Comparison of ENCODE assay signal across 15 cellular contexts in genomic region chr12:62536546-62536945, GRCh38.
DNase-seq lines count a peak whose midpoint lies in the region; ATAC-seq and TF ChIP-seq lines count a peak whose summit lies in the region.
"Had no signal": no experiment of that assay in that cellular context is flagged by ENCODE, and none has a peak within 500 bp of the region (broad histone marks: within the 10 kb centered on the region; RNA-seq: fewer than 3 reads in every experiment).

No MANE protein-coding gene starts in this region.

- DNase-seq in IMR-90: no peak
- no peak for DNase-seq in chondrocyte (ENCODE audit: low spot score)
- no peak for DNase-seq in right lobe of liver
- no peak for DNase-seq in DMS153 treated with DMSO at 0.1 percent for 48 hours (lab: John Stamatoyannopoulos, UW; ENCODE audit: unreplicated experiment)
- no peak for DNase-seq in activated T-cell treated with anti-CD3 and anti-CD28 coated beads, Interleukin-2, amount 50 U/mL, for 1 hour
- no peak for DNase-seq in effector memory CD8-positive, alpha-beta T cell
- DNase-seq: ACHN; BE2C; C1 segment of cervical spinal cord; Caco-2; CD4-positive, alpha-beta T cell; DMS153; DMS79 treated with DMSO at 0.1 percent for 48 hours; GM23248 had no signal

- no peak overlapping the region for H3K18ac ChIP-seq in IMR-90 (ENCODE audit: low read depth, low read length)

- H3K9me3 ChIP-seq in IMR-90 (ENCODE audit: control insufficient read depth, insufficient read depth, low read length) (no peaks in the 10 kb centered on the region), right lobe of liver (no peaks in the 10 kb centered on the region)
- H3K9me3 ChIP-seq: BE2C, Caco-2, HAP-1 had no signal

- no peaks in the 10 kb centered on the region for H3K27me3 Mint-ChIP-seq in chondrocyte (ENCODE audit: low read depth)
- H3K27me3 Mint-ChIP-seq in effector memory CD8-positive, alpha-beta T cell: no peaks in the 10 kb centered on the region
- H3K27me3 Mint-ChIP-seq: CD4-positive, alpha-beta T cell had no signal

- peaks cover 15% of the 10 kb centered on the region for H3K36me3 Mint-ChIP-seq in chondrocyte (ENCODE audit: low read depth)
- H3K36me3 Mint-ChIP-seq in effector memory CD8-positive, alpha-beta T cell (ENCODE audit: insufficient read depth): peaks cover 61% of the 10 kb centered on the region

- in situ Hi-C loops in IMR-90 (cut with MboI; ENCODE audit: low sequenced_read_pairs): no loop called here

- no peaks in the 10 kb centered on the region for H3K9me3 Mint-ChIP-seq in chondrocyte (ENCODE audit: low read depth)
- no peaks in the 10 kb centered on the region for H3K9me3 Mint-ChIP-seq in effector memory CD8-positive, alpha-beta T cell
- H3K9me3 Mint-ChIP-seq: CD4-positive, alpha-beta T cell had no signal

- dilution Hi-C loops in IMR-90 (cut with HindIII; ENCODE audit: low sequenced_read_pairs, unreplicated experiment): no loop called here

- no peak overlapping the region for H2AK9ac ChIP-seq in IMR-90 (replicated peaks; ENCODE audit: low read depth, low read length, poor library complexity)

- H3K27ac ChIP-seq in IMR-90 (ENCODE audit: insufficient read depth, low read length) (peak overlapping the region; percentile 8; the same call in 1 of the 2 replicates), right lobe of liver (peak overlapping the region in 2 of 3 donors; percentile 17 to 47)
- H3K27ac ChIP-seq: GM23248 had no signal

- no peak overlapping the region for H2AFZ ChIP-seq in IMR-90 (replicated peaks; ENCODE audit: low read length, poor library complexity)
- H2AFZ ChIP-seq: GM23248 had no signal

- no peak overlapping the region for H3K14ac ChIP-seq in IMR-90 (replicated peaks; ENCODE audit: low read depth, low read length)

- H4K20me1 ChIP-seq in IMR-90 (ENCODE audit: insufficient read depth, low read length): no peaks in the 10 kb centered on the region

- no peak overlapping the region for H4K8ac ChIP-seq in IMR-90 (ENCODE audit: low read depth in 2 of 2, low read length in 2 of 2)

- H3K9ac ChIP-seq in IMR-90 (ENCODE audit: low read depth, low read length): no peak overlapping the region
- H3K9ac ChIP-seq: GM23248 had no signal

- no peak overlapping the region for H2BK120ac ChIP-seq in IMR-90 (ENCODE audit: low read depth, low read length)

- no peak overlapping the region for H3K23ac ChIP-seq in IMR-90 (ENCODE audit: low read depth, low read length)

- H3K27me3 ChIP-seq in IMR-90 (ENCODE audit: control insufficient read depth, insufficient read depth, low read length) (no peaks in the 10 kb centered on the region), right lobe of liver (no peaks in the 10 kb centered on the region)
- H3K27me3 ChIP-seq: BE2C had no signal

- H2AK5ac ChIP-seq in IMR-90 (ENCODE audit: low read depth, low read length): no peak overlapping the region

- TF ChIP-seq RAD21 in IMR-90 (IDR thresholded peaks at IDR 0.05; ENCODE audit: low read length): no peak

- ATAC-seq in IMR-90 (ENCODE audit: low read depth): no peak
- peak; percentile 9 to 28 (median 20) for ATAC-seq in right lobe of liver
- no peak for ATAC-seq in effector memory CD8-positive, alpha-beta T cell (replicated peaks)

- H3K56ac ChIP-seq in IMR-90 (ENCODE audit: extremely low read depth, insufficient read depth, low read length): no peak overlapping the region

- TF ChIP-seq POLR2A in IMR-90 (IDR thresholded peaks at IDR 0.05; ENCODE audit: low read depth, low read length) (no peak), right lobe of liver (IDR thresholded peaks at IDR 0.05) (no peak)

- H3K4me1 ChIP-seq in IMR-90 (ENCODE audit: control insufficient read depth, insufficient read depth, low read length) (peaks cover 5% of the 10 kb centered on the region), right lobe of liver (peaks cover 0 to 30% (median 10%) of the 10 kb centered on the region in 4 donors)
- H3K4me1 ChIP-seq: BE2C, HAP-1 had no signal

- H3K79me1 ChIP-seq in IMR-90 (ENCODE audit: low read depth in 1 of 2, low read length in 2 of 2): peaks cover 9 to 15% of the 10 kb centered on the region in 2 experiments; a peak in 3 of 4 replicates

- H3K4me2 ChIP-seq in IMR-90 (ENCODE audit: low read depth, low read length): no peak overlapping the region

- H3K36me3 ChIP-seq in IMR-90 (ENCODE audit: control insufficient read depth, insufficient read depth, low read length): peaks cover 22% of the 10 kb centered on the region
- peaks cover 0 to 5% (median 2%) of the 10 kb centered on the region in 4 donors for H3K36me3 ChIP-seq in right lobe of liver

- H3K4me3 ChIP-seq in IMR-90 (ENCODE audit: insufficient read depth, low read depth, low read length) (no peak overlapping the region), right lobe of liver (no peak overlapping the region)
- H3K4me3 ChIP-seq: GM23248, HAP-1 had no signal

- CTCF ChIA-PET in IMR-90 (lab: Yijun Ruan, JAX): no interaction called here

- WGBS in IMR-90 (ENCODE audit: extremely low coverage in 2 of 2, insufficient read length in 1 of 2), 2 experiments: no CpG with 5 or more reads among the region's 4 CpGs
- WGBS in right lobe of liver (ENCODE audit: insufficient coverage, low coverage, low lambda C conversion rate, missing lambda C conversion rate): 41% methylated on average over 4 of the region's 4 CpGs

- no peak overlapping the region for H4K5ac ChIP-seq in IMR-90 (ENCODE audit: low read depth, low read length)

- no peak overlapping the region for H2BK20ac ChIP-seq in IMR-90 (ENCODE audit: low read depth, low read length)

- peaks cover 5% of the 10 kb centered on the region; the same call in 1 of the 2 replicates for H3K9me1 ChIP-seq in IMR-90 (ENCODE audit: insufficient read depth, low read length)

- peak overlapping the region; percentile 8 for H2BK5ac ChIP-seq in IMR-90 (ENCODE audit: low read depth, low read length, poor library complexity, severe bottlenecking)

- POLR2A ChIA-PET in IMR-90 (lab: Charles Lee; ENCODE audit: unreplicated experiment): no interaction called here

- peak overlapping the region; percentile 17 for H3K27ac Mint-ChIP-seq in chondrocyte (ENCODE audit: unreplicated experiment)
- H3K27ac Mint-ChIP-seq in effector memory CD8-positive, alpha-beta T cell: no peak overlapping the region
- H3K27ac Mint-ChIP-seq: CD4-positive, alpha-beta T cell had no signal

- intact Hi-C loops in IMR-90 (cut with micrococcal nuclease): no loop called here
- intact Hi-C loops in right lobe of liver (cut with DNase I): no loop called here

- no peak for TF ChIP-seq CTCF in IMR-90 (conservative IDR thresholded peaks at IDR 0.05; ENCODE audit: low read depth, low read length)
- no peak for TF ChIP-seq CTCF in chondrocyte (IDR thresholded peaks at IDR 0.05)
- no peak for TF ChIP-seq CTCF in right lobe of liver (IDR thresholded peaks at IDR 0.05)

- H4K91ac ChIP-seq in IMR-90 (ENCODE audit: insufficient read depth, low read depth, low read length): no peak overlapping the region

- no TSS peak for BruUV-seq in IMR-90 (replicated peaks; lab: Mats Ljungman, UMichigan)

- H3K4ac ChIP-seq in IMR-90 (ENCODE audit: low read depth, low read length): no peak overlapping the region

- H3K4me3 Mint-ChIP-seq in chondrocyte (ENCODE audit: unreplicated experiment): no peak overlapping the region
- H3K4me3 Mint-ChIP-seq in effector memory CD8-positive, alpha-beta T cell: no peak overlapping the region
- H3K4me3 Mint-ChIP-seq: CD4-positive, alpha-beta T cell had no signal

- H3K4me1 Mint-ChIP-seq in chondrocyte (ENCODE audit: low read depth): peaks cover 39% of the 10 kb centered on the region
- H3K4me1 Mint-ChIP-seq in effector memory CD8-positive, alpha-beta T cell (ENCODE audit: low read depth in 2 of 2): peaks cover 0 to 11% of the 10 kb centered on the region in 2 donors

- H2BK15ac ChIP-seq in IMR-90 (ENCODE audit: low read depth, low read length): no peak overlapping the region

TF ChIP-seq in IMR-90, 13 proteins besides CTCF, POLR2A, EP300 and RAD21:
- no peak for TF ChIP-seq MAFK (IDR thresholded peaks at IDR 0.05; ENCODE audit: low read depth, low read length)

Comparison
In these comparisons a context has a peak if more than half of its experiments do, and no peak if none do; other contexts are left out.
1. ATAC-seq: peak in right lobe of liver (4 of 4); none in IMR-90 (single experiment) and effector memory CD8-positive, alpha-beta T cell (single experiment).